In the genomic region with DNA sequence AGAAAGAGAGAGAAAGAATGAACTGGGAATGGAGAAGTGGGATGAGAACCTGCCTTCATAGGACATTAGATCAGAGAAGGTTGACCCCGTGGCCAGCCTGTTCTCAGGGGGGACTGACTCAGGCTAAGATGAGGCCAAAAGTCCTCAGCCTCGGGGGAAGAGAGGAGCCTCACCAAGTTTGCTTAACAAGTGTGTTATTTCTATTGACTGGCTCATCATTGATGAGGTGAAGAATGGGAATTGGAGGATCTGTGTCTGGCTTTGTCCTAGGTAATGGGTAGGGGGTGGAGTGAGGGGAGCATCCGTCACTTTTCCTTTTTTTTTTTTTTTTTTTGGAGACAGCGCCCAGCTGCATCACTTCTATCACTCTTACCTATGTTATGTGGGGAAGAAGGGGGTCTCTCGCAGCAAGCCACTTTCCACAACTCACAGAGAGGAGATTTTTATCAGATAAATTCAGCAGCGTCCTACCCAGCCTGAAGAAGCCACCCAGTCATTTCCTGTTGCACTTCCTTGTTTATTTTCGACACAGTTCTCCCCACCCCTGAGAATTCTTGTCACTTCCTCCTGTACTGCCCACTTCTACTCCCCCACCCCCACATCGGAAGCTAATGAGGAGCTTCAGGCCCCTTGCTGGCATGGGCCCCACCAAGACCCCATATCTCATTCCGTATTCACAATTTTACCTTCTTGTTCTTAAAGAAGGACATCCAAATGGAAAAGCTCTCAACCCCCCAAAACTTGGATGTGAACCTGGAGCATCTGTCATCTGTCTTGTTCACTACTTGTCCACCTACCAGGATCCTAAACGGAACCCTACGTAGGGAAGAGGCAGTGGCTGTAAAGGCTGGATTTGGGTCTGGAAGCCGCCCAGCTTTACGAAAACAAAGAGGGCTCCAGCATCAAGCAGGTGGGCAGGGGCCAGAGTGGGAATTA, we compare ENCODE assay signal across 1 cellular context.
TF ChIP-seq lines count a peak whose summit lies in the region.

No MANE protein-coding gene starts in this region.

TF ChIP-seq in GM23338, 12 proteins besides CTCF, POLR2A, EP300 and RAD21 (continued from another document):
- TF ChIP-seq ETS1 (IDR thresholded peaks at IDR 0.05), result no peak
- TF ChIP-seq CREB1 (CRISPR knock-in tag; IDR thresholded peaks at IDR 0.05; ENCODE audit: low read depth), result no peak
- no peak for TF ChIP-seq NANOG (IDR thresholded peaks at IDR 0.05; ENCODE audit: borderline replicate concordance)
- TF ChIP-seq ZNF331 (CRISPR knock-in tag; IDR thresholded peaks at IDR 0.05; ENCODE audit: low read depth), result no peak
- no peak for TF ChIP-seq EZH2phosphoT487 (IDR thresholded peaks at IDR 0.05; ENCODE audit: unreplicated experiment)
